12 cellular contexts compared by ENCODE assay signal in the genomic region with DNA sequence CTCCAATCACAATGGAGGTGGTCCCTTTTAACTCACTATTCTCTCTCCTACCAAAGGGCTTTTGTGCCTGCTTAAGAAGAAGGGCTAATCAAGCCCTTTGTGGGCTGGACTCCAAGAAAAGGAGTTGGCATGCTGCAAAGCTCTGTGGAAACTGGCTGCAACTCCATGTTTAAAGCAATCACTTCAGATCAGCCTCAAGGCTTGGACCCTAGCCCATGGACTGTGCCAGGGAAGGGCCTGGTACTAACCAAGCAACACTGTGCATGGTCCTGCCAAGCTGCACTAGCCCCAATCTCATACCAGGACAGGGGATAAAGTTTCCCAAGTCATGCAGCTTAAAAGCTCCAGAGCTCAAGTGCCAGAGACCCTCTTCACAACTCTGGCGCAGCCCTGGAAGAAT.
DNase-seq lines count a peak whose midpoint lies in the region; ATAC-seq and TF ChIP-seq lines count a peak whose summit lies in the region.
"Had no signal": no experiment of that assay in that cellular context is flagged by ENCODE, and none has a peak within 500 bp of the region (broad histone marks: within the 10 kb centered on the region; RNA-seq: fewer than 3 reads in every experiment).

No MANE protein-coding gene starts in this region.

- intact Hi-C loops in Calu3 (cut with micrococcal nuclease; ENCODE audit: unreplicated experiment) = no loop called here

- peak overlapping the region; percentile 14 for H3K27ac Mint-ChIP-seq in stimulated activated naive CD8-positive, alpha-beta T cell treated with anti-CD3 and anti-CD28 coated beads, Interleukin-15, Interleukin-2, amounts not matched to agents 100 ng/mL and 50 ng/mL, for 24 hours
- H3K27ac Mint-ChIP-seq in Calu3 (ENCODE audit: unreplicated experiment) = no peak overlapping the region
- H3K27ac Mint-ChIP-seq: activated CD4-positive, alpha-beta T cell treated with anti-CD3 and anti-CD28 coated beads, Interleukin-2, amount 10 ng/mL, durations not matched to agents 7 days and 5 days; activated naive CD4-positive, alpha-beta T cell treated with anti-CD3 and anti-CD28 coated beads, Interleukin-2, amount 10 ng/mL, durations not matched to agents 7 days and 5 days had no signal

- no peak overlapping the region for H3K23ac ChIP-seq in neuronal stem cell (ENCODE audit: low read depth, low read length, poor library complexity)

- WGBS in neuronal stem cell (ENCODE audit: extremely low coverage in 2 of 2, insufficient read length in 2 of 2, insufficient replicate concordance in 1 of 2), 2 donors = no CpG with 5 or more reads among the region's 1 CpG

- no peak overlapping the region for H2AFZ ChIP-seq in neuronal stem cell (ENCODE audit: low read length)

- H3K4me3 ChIP-seq in neuronal stem cell (ENCODE audit: low read length in 2 of 2) = no peak overlapping the region
- H3K4me3 ChIP-seq: SJSA1 had no signal

- H4K8ac ChIP-seq in neuronal stem cell (ENCODE audit: low read depth, low read length) = peak overlapping the region; percentile 70

- no peaks in the 10 kb centered on the region for H3K9me3 ChIP-seq in neuronal stem cell (replicated peaks in 1 of 2; ENCODE audit: control insufficient read depth in 2 of 2, insufficient read depth in 1 of 2, low read depth in 1 of 2, low read length in 2 of 2)
- H3K9me3 ChIP-seq: SJSA1 had no signal

- H3K36me3 Mint-ChIP-seq in stimulated activated naive CD8-positive, alpha-beta T cell treated with anti-CD3 and anti-CD28 coated beads, Interleukin-15, Interleukin-2, amounts not matched to agents 100 ng/mL and 50 ng/mL, for 24 hours (ENCODE audit: low read depth) = peaks cover 14% of the 10 kb centered on the region
- no peaks in the 10 kb centered on the region for H3K36me3 Mint-ChIP-seq in Calu3 (ENCODE audit: insufficient read depth, unreplicated experiment)

- ATAC-seq in stimulated activated naive CD8-positive, alpha-beta T cell treated with anti-CD3 and anti-CD28 coated beads, Interleukin-15, Interleukin-2, amounts not matched to agents 100 U/mL and 50 U/mL, for 24 hours = no peak
- ATAC-seq in HG03039 (IDR thresholded peaks at IDR 0.05; ENCODE audit: unreplicated experiment) (no peak), HG03457 (IDR thresholded peaks at IDR 0.05; ENCODE audit: unreplicated experiment) (no peak)

- no peaks in the 10 kb centered on the region for H3K79me1 ChIP-seq in neuronal stem cell (ENCODE audit: low read depth, low read length)

- no peak overlapping the region for H3K4ac ChIP-seq in neuronal stem cell (ENCODE audit: low read length)

- H3K36me3 ChIP-seq in neuronal stem cell (replicated peaks in 1 of 2; ENCODE audit: control insufficient read depth in 2 of 2, insufficient read depth in 2 of 2, low read length in 2 of 2) = no peaks in the 10 kb centered on the region
- H3K36me3 ChIP-seq: SJSA1 had no signal

- H3K4me1 ChIP-seq in neuronal stem cell (ENCODE audit: control insufficient read depth in 2 of 2, insufficient read depth in 1 of 2, low read depth in 1 of 2, low read length in 2 of 2) = peaks cover 0 to 5% of the 10 kb centered on the region in 2 donors
- H3K4me1 ChIP-seq: SJSA1 had no signal

- H2BK120ac ChIP-seq in neuronal stem cell (ENCODE audit: low read depth, low read length) = no peak overlapping the region

- peak overlapping the region; percentile 41 for H3K4me2 ChIP-seq in neuronal stem cell (ENCODE audit: insufficient read depth, low read length, poor library complexity, severe bottlenecking)

- no peak overlapping the region for H4K91ac ChIP-seq in neuronal stem cell (ENCODE audit: low read depth, low read length, poor library complexity)

- no peaks in the 10 kb centered on the region for H3K4me1 Mint-ChIP-seq in stimulated activated naive CD8-positive, alpha-beta T cell treated with anti-CD3 and anti-CD28 coated beads, Interleukin-15, Interleukin-2, amounts not matched to agents 100 ng/mL and 50 ng/mL, for 24 hours (ENCODE audit: low read depth)
- no peaks in the 10 kb centered on the region for H3K4me1 Mint-ChIP-seq in Calu3 (ENCODE audit: low read depth, unreplicated experiment)
- H3K4me1 Mint-ChIP-seq: activated CD4-positive, alpha-beta T cell treated with anti-CD3 and anti-CD28 coated beads, Interleukin-2, amount 10 ng/mL, durations not matched to agents 7 days and 5 days; activated naive CD4-positive, alpha-beta T cell treated with anti-CD3 and anti-CD28 coated beads, Interleukin-2, amount 10 ng/mL, durations not matched to agents 7 days and 5 days had no signal

- H3K27ac ChIP-seq in neuronal stem cell (replicated peaks; ENCODE audit: low read length) = peak overlapping the region; percentile 58
- H3K27ac ChIP-seq: SJSA1 had no signal

- no peak overlapping the region for H2BK5ac ChIP-seq in neuronal stem cell (ENCODE audit: low read length)

- no peak overlapping the region for H2BK15ac ChIP-seq in neuronal stem cell (ENCODE audit: low read length)

- no peak overlapping the region for H2BK12ac ChIP-seq in neuronal stem cell (ENCODE audit: low read length)

- no peak for DNase-seq in stimulated activated naive CD8-positive, alpha-beta T cell treated with anti-CD3 and anti-CD28 coated beads, Interleukin-15, Interleukin-2, amounts not matched to agents 100 U/mL and 50 U/mL, for 24 hours
- DNase-seq in fibroblast of peridontal ligament (ENCODE audit: extremely low read depth) (peak; percentile 29), neuronal stem cell (ENCODE audit: low spot score) (peak; percentile 32), Calu3 (no peak)
- DNase-seq in activated effector memory CD4-positive, alpha-beta T cell treated with Interleukin-2 at 50 U/mL for 16 hours = no peak
- DNase-seq: activated CD4-positive, alpha-beta T cell treated with anti-CD3 and anti-CD28 coated beads, Interleukin-2, amount 10 ng/mL, durations not matched to agents 7 days and 5 days; activated naive CD4-positive, alpha-beta T cell treated with anti-CD3 and anti-CD28 coated beads, Interleukin-2, amount 10 ng/mL, durations not matched to agents 7 days and 5 days; NCI-H524 treated with DMSO at 0.1 percent for 48 hours had no signal

- no peak overlapping the region for H3K9ac ChIP-seq in neuronal stem cell (ENCODE audit: low read depth, low read length, poor library complexity)

- H3K27me3 ChIP-seq in neuronal stem cell (ENCODE audit: control insufficient read depth in 3 of 3, insufficient read depth in 3 of 3, low read depth in 1 of 3, low read length in 3 of 3) = no peaks in the 10 kb centered on the region
- H3K27me3 ChIP-seq: SJSA1 had no signal

- H3K9me3 Mint-ChIP-seq in stimulated activated naive CD8-positive, alpha-beta T cell treated with anti-CD3 and anti-CD28 coated beads, Interleukin-15, Interleukin-2, amounts not matched to agents 100 ng/mL and 50 ng/mL, for 24 hours = no peaks in the 10 kb centered on the region
- H3K9me3 Mint-ChIP-seq in Calu3 (ENCODE audit: low read depth, unreplicated experiment) = no peaks in the 10 kb centered on the region
- H3K9me3 Mint-ChIP-seq: activated CD4-positive, alpha-beta T cell treated with anti-CD3 and anti-CD28 coated beads, Interleukin-2, amount 10 ng/mL, durations not matched to agents 7 days and 5 days; activated naive CD4-positive, alpha-beta T cell treated with anti-CD3 and anti-CD28 coated beads, Interleukin-2, amount 10 ng/mL, durations not matched to agents 7 days and 5 days had no signal

- CTCF ChIA-PET in Calu3 (lab: Charles Lee) = no interaction called here

- H3K14ac ChIP-seq in neuronal stem cell (ENCODE audit: low read length) = no peak overlapping the region

- no peak overlapping the region for H2AK5ac ChIP-seq in neuronal stem cell (ENCODE audit: low read depth, low read length)

- BruUV-seq in Calu3 (replicated peaks; lab: Mats Ljungman, UMichigan) = no TSS peak

- TF ChIP-seq CTCF in Calu3 (IDR thresholded peaks at IDR 0.05; ENCODE audit: unreplicated experiment) = no peak

- H3K18ac ChIP-seq in neuronal stem cell (ENCODE audit: low read length) = no peak overlapping the region

- H3K4me3 Mint-ChIP-seq in stimulated activated naive CD8-positive, alpha-beta T cell treated with anti-CD3 and anti-CD28 coated beads, Interleukin-15, Interleukin-2, amounts not matched to agents 100 ng/mL and 50 ng/mL, for 24 hours = no peak overlapping the region
- no peak overlapping the region for H3K4me3 Mint-ChIP-seq in Calu3 (ENCODE audit: low read depth, unreplicated experiment)
- H3K4me3 Mint-ChIP-seq: activated CD4-positive, alpha-beta T cell treated with anti-CD3 and anti-CD28 coated beads, Interleukin-2, amount 10 ng/mL, durations not matched to agents 7 days and 5 days; activated naive CD4-positive, alpha-beta T cell treated with anti-CD3 and anti-CD28 coated beads, Interleukin-2, amount 10 ng/mL, durations not matched to agents 7 days and 5 days had no signal

- no peaks in the 10 kb centered on the region for H3K27me3 Mint-ChIP-seq in stimulated activated naive CD8-positive, alpha-beta T cell treated with anti-CD3 and anti-CD28 coated beads, Interleukin-15, Interleukin-2, amounts not matched to agents 100 ng/mL and 50 ng/mL, for 24 hours
- no peaks in the 10 kb centered on the region for H3K27me3 Mint-ChIP-seq in Calu3 (ENCODE audit: unreplicated experiment)
- H3K27me3 Mint-ChIP-seq: activated CD4-positive, alpha-beta T cell treated with anti-CD3 and anti-CD28 coated beads, Interleukin-2, amount 10 ng/mL, durations not matched to agents 7 days and 5 days; activated naive CD4-positive, alpha-beta T cell treated with anti-CD3 and anti-CD28 coated beads, Interleukin-2, amount 10 ng/mL, durations not matched to agents 7 days and 5 days had no signal

Comparison
In these comparisons a context has a peak if more than half of its experiments do, and no peak if none do; other contexts are left out.
1. DNase-seq: peak in fibroblast of peridontal ligament (single experiment) and neuronal stem cell (single experiment); none in stimulated activated naive CD8-positive, alpha-beta T cell treated with anti-CD3 and anti-CD28 coated beads, Interleukin-15, Interleukin-2, amounts not matched to agents 100 U/mL and 50 U/mL, for 24 hours (single experiment), activated effector memory CD4-positive, alpha-beta T cell treated with Interleukin-2 at 50 U/mL for 16 hours (single experiment) and Calu3 (single experiment).